ENCODE assay signal across 14 cellular contexts in the genomic region with DNA sequence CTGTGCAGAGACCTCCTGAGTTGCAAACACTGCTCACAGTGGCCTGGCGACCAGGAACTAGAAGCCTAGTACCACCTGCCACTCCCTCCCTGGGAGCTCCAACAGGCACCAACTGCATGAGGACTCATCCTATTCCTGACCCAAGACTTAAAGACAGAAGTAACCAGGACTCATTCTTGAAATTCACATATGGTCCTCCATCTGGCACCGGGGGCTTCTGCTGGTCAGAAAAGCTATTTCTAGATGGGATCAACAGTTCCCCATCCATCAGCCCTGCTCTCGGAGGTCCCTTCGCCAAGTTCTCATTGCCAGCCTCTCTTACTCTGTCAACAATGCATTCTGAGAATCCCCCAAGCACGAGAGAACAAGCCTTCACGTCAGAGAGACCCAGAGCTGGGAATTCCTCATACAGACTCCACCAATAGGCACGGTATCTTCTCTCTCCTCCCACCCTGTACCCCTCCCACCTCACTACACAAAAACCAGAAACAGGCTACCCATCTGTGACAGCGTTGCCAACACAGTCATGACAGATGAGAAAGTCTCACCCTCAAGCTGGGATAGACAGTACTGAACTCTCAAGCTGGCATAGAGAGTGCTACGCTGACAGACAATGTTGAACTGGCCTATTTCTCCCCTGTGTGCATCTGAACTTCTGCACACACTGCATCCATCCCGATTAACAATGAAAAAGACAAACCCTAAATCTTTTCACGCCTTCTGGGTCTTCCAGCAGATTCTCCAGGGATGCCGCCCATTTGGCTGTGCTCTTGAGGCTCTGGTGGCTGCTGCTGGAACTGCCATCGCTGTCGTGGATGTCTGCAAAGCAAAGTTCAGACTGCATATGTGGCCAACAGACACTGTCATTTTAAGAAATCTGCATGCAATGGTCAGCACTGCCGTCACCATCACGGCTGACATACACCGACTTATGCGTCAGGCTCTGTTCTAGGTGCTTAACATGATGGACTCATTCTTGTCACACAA. TPM values are rescaled to one million over a fixed set of nuclear protein-coding genes. Genes with fewer than 3 reads are reported as not detected.
DNase-seq lines count a peak whose midpoint lies in the region; ATAC-seq and TF ChIP-seq lines count a peak whose summit lies in the region.
"Had no signal": no experiment of that assay in that cellular context is flagged by ENCODE, and none has a peak within 500 bp of the region (broad histone marks: within the 10 kb centered on the region; RNA-seq: fewer than 3 reads in every experiment).

No MANE protein-coding gene starts in this region.

- H3K27me3 Mint-ChIP-seq in activated naive CD4-positive, alpha-beta T cell treated with anti-CD3 and anti-CD28 coated beads for 36 hours (ENCODE audit: low read depth) = no peaks in the 10 kb centered on the region
- no peaks in the 10 kb centered on the region for H3K27me3 Mint-ChIP-seq in chondrocyte (ENCODE audit: low read depth)

- H3K27ac Mint-ChIP-seq in activated naive CD4-positive, alpha-beta T cell treated with anti-CD3 and anti-CD28 coated beads for 36 hours = peak overlapping the region; percentile 66
- H3K27ac Mint-ChIP-seq in chondrocyte (ENCODE audit: unreplicated experiment) = no peak overlapping the region

- intact Hi-C loops in activated naive CD4-positive, alpha-beta T cell treated with anti-CD3 and anti-CD28 coated beads for 36 hours (cut with micrococcal nuclease) = no loop called here

- peak; percentile 9 for DNase-seq in activated naive CD4-positive, alpha-beta T cell treated with anti-CD3 and anti-CD28 coated beads for 36 hours
- DNase-seq in activated naive CD4-positive, alpha-beta T cell (lab: John Stamatoyannopoulos, UW) = no peak
- DNase-seq in NCI-H446 treated with DMSO at 0.1 percent for 48 hours (lab: John Stamatoyannopoulos, UW) = peak; percentile 36
- DNase-seq in chondrocyte (ENCODE audit: low spot score) = peak; percentile 36
- DNase-seq in stimulated activated naive CD8-positive, alpha-beta T cell treated with anti-CD3 and anti-CD28 coated beads, Interleukin-15, Interleukin-2, amounts not matched to agents 100 U/mL and 50 U/mL, for 24 hours = no peak
- DNase-seq in A172 (ENCODE audit: low spot score) = no peak
- DNase-seq: cortex of kidney; left cardiac atrium; NCI-H1092 treated with DMSO at 0.1 percent for 48 hours; stimulated activated CD4-positive, alpha-beta T cell treated with anti-CD3 and anti-CD28 coated beads, Interleukin-4, amount 100 ng/mL, for 24 hours had no signal

- H3K4me3 Mint-ChIP-seq in activated naive CD4-positive, alpha-beta T cell treated with anti-CD3 and anti-CD28 coated beads for 36 hours = no peak overlapping the region
- no peak overlapping the region for H3K4me3 Mint-ChIP-seq in chondrocyte (ENCODE audit: unreplicated experiment)
- H3K4me3 Mint-ChIP-seq: CD14-positive monocyte had no signal

- H3K4me1 Mint-ChIP-seq in activated naive CD4-positive, alpha-beta T cell treated with anti-CD3 and anti-CD28 coated beads for 36 hours (ENCODE audit: low read depth) = peaks cover 72% of the 10 kb centered on the region
- peaks cover 44% of the 10 kb centered on the region for H3K4me1 Mint-ChIP-seq in chondrocyte (ENCODE audit: low read depth)

- H3K36me3 Mint-ChIP-seq in activated naive CD4-positive, alpha-beta T cell treated with anti-CD3 and anti-CD28 coated beads for 36 hours (ENCODE audit: low read depth) = peaks cover 44% of the 10 kb centered on the region
- H3K36me3 Mint-ChIP-seq in chondrocyte (ENCODE audit: low read depth) = peaks cover 4% of the 10 kb centered on the region

- H3K9me3 Mint-ChIP-seq in activated naive CD4-positive, alpha-beta T cell treated with anti-CD3 and anti-CD28 coated beads for 36 hours = no peaks in the 10 kb centered on the region
- no peaks in the 10 kb centered on the region for H3K9me3 Mint-ChIP-seq in chondrocyte (ENCODE audit: low read depth)
- H3K9me3 Mint-ChIP-seq: CD14-positive monocyte had no signal

- ATAC-seq in stimulated activated naive CD8-positive, alpha-beta T cell treated with anti-CD3 and anti-CD28 coated beads, Interleukin-15, Interleukin-2, amounts not matched to agents 100 U/mL and 50 U/mL, for 24 hours = peak; percentile 29
- ATAC-seq in HG03045 (IDR thresholded peaks at IDR 0.05; ENCODE audit: unreplicated experiment) (no peak), HG03025 (IDR thresholded peaks at IDR 0.05; ENCODE audit: low FRiP score, unreplicated experiment) (no peak)
- ATAC-seq: gastroesophageal sphincter, left cardiac atrium had no signal

- CTCF ChIA-PET in activated naive CD4-positive, alpha-beta T cell treated with anti-CD3 and anti-CD28 coated beads for 36 hours (lab: Charles Lee) = interaction anchor here (1.0 to 2.6 kb wide), 5 partner anchors 10 to 81 kb away, joined by 3 to 9 read pairs (median 4); no protein-coding TSS in a partner anchor

- no peak for TF ChIP-seq CTCF in chondrocyte (IDR thresholded peaks at IDR 0.05)

RNA-seq across cellular contexts. Expression of gene RGS10, which starts 15.6 kb away (rescaled TPM):
- total RNA-seq in activated naive CD4-positive, alpha-beta T cell treated with anti-CD3 and anti-CD28 coated beads for 36 hours = 100 to 1,000 TPM; 234 to 240 TPM
- 17.8 to 19.7 TPM (median 19.0 TPM) in 3 replicates for total RNA-seq in chondrocyte
- total RNA-seq in A172 (2014; rRNA removed; shearing (Covaris generic)) = 74.7 and 106 TPM in 2 replicates

Comparison
In these comparisons a context has a peak if more than half of its experiments do, and no peak if none do; other contexts are left out.
1. DNase-seq: peak in activated naive CD4-positive, alpha-beta T cell treated with anti-CD3 and anti-CD28 coated beads for 36 hours (single experiment), NCI-H446 treated with DMSO at 0.1 percent for 48 hours (single experiment) and chondrocyte (single experiment); none in activated naive CD4-positive, alpha-beta T cell (0 of 4), stimulated activated naive CD8-positive, alpha-beta T cell treated with anti-CD3 and anti-CD28 coated beads, Interleukin-15, Interleukin-2, amounts not matched to agents 100 U/mL and 50 U/mL, for 24 hours (single experiment) and A172 (single experiment).